Comparison of ENCODE assay signal across 12 cellular contexts in the genomic region with DNA sequence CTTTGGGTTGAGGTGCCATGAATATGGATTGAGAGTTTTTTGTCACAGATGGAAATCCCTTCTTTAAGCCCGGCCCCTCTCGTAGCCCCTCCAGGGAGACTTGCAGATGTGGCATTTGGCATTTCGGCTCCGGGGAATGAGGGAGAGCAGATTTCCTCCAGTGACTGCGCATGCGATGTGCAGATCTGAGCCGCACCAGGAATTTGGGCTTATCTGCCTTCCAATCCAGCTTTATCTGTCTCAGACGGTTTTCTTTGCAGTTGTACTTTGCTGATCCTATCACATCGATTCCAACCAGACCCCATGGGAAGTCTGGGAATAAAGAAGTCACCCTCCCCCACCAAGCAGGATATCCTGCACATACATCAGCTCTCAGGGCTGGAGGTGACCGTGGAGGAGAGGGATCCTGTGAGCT. TPM values are rescaled to one million over a fixed set of nuclear protein-coding genes. Genes with fewer than 3 reads are reported as not detected.
DNase-seq lines count a peak whose midpoint lies in the region; ATAC-seq and TF ChIP-seq lines count a peak whose summit lies in the region.
"Had no signal": no experiment of that assay in that cellular context is flagged by ENCODE, and none has a peak within 500 bp of the region (broad histone marks: within the 10 kb centered on the region; RNA-seq: fewer than 3 reads in every experiment).

No MANE protein-coding gene starts in this region.

- H3K4me1 Mint-ChIP-seq in activated CD4-positive, alpha-beta T cell treated with anti-CD3 and anti-CD28 coated beads, Interleukin-2, amount 10 ng/mL, durations not matched to agents 24 days and 14 days: peaks cover 4% of the 10 kb centered on the region
- peaks cover 2% of the 10 kb centered on the region for H3K4me1 Mint-ChIP-seq in activated naive CD8-positive, alpha-beta T cell treated with anti-CD3 and anti-CD28 coated beads for 36 hours

- H3K4me3 Mint-ChIP-seq in activated CD4-positive, alpha-beta T cell treated with anti-CD3 and anti-CD28 coated beads, Interleukin-2, amount 10 ng/mL, durations not matched to agents 24 days and 14 days: no peak overlapping the region
- H3K4me3 Mint-ChIP-seq in activated naive CD8-positive, alpha-beta T cell treated with anti-CD3 and anti-CD28 coated beads for 36 hours: no peak overlapping the region

- H3K36me3 ChIP-seq in adipocyte (ENCODE audit: control insufficient read depth, insufficient read depth, low read length, severe bottlenecking): no peaks in the 10 kb centered on the region
- H3K36me3 ChIP-seq in trophoblast cell (ENCODE audit: control insufficient read depth in 1 of 2, insufficient read depth in 2 of 2, low read length in 2 of 2): peaks cover 11 to 14% of the 10 kb centered on the region in 2 experiments
- H3K36me3 ChIP-seq in transverse colon: no peaks in the 10 kb centered on the region

- in situ Hi-C loops in transverse colon (cut with MboI; ENCODE audit: low pct_ligation_motif_present in 1 of 4, low pct_unique_long_range_greater_than_20kb in 1 of 4, low sequenced_read_pairs in 3 of 4): loop anchor here in 3 of 4 donors (25.0 kb wide), 1 partner anchor 1321 kb away; no protein-coding TSS in a partner anchor

- H3K23ac ChIP-seq in trophoblast cell (ENCODE audit: low read length): no peak overlapping the region

- H3K27me3 Mint-ChIP-seq in activated CD4-positive, alpha-beta T cell treated with anti-CD3 and anti-CD28 coated beads, Interleukin-2, amount 10 ng/mL, durations not matched to agents 24 days and 14 days: peaks cover 37% of the 10 kb centered on the region
- peaks cover 70% of the 10 kb centered on the region for H3K27me3 Mint-ChIP-seq in activated naive CD8-positive, alpha-beta T cell treated with anti-CD3 and anti-CD28 coated beads for 36 hours

- no peak overlapping the region for H4K8ac ChIP-seq in trophoblast cell (ENCODE audit: low read depth, low read length)

- H3K4me2 ChIP-seq in trophoblast cell (ENCODE audit: low read length): peak overlapping the region; percentile 18

- no peak for TF ChIP-seq POLR2A in transverse colon (IDR thresholded peaks at IDR 0.05)

- intact Hi-C loops in transverse colon (cut with DNase I; ENCODE audit: low total_unique reads): no loop called here
- intact Hi-C loops in activated CD4-positive, alpha-beta T cell treated with anti-CD3 and anti-CD28 coated beads, Interleukin-2, amount 10 ng/mL, durations not matched to agents 24 days and 14 days (cut with micrococcal nuclease): no loop called here

- H2BK120ac ChIP-seq in trophoblast cell (ENCODE audit: insufficient read depth, low read length, poor library complexity): no peak overlapping the region

- no peak overlapping the region for H3K4ac ChIP-seq in trophoblast cell (ENCODE audit: low read depth, low read length)

- H3K9me3 Mint-ChIP-seq in activated CD4-positive, alpha-beta T cell treated with anti-CD3 and anti-CD28 coated beads, Interleukin-2, amount 10 ng/mL, durations not matched to agents 24 days and 14 days: no peaks in the 10 kb centered on the region
- no peaks in the 10 kb centered on the region for H3K9me3 Mint-ChIP-seq in activated naive CD8-positive, alpha-beta T cell treated with anti-CD3 and anti-CD28 coated beads for 36 hours

- no peak overlapping the region for H3K27ac Mint-ChIP-seq in activated CD4-positive, alpha-beta T cell treated with anti-CD3 and anti-CD28 coated beads, Interleukin-2, amount 10 ng/mL, durations not matched to agents 24 days and 14 days
- H3K27ac Mint-ChIP-seq in activated naive CD8-positive, alpha-beta T cell treated with anti-CD3 and anti-CD28 coated beads for 36 hours: no peak overlapping the region

- H2BK5ac ChIP-seq in trophoblast cell (ENCODE audit: low read depth, low read length, poor library complexity): no peak overlapping the region

- H3K4me3 ChIP-seq in adipocyte (ENCODE audit: low read length) (peak overlapping the region; percentile 83), fibroblast of villous mesenchyme (ENCODE audit: low read depth, low read length) (peak overlapping the region; percentile 43), trophoblast cell (ENCODE audit: low read depth, low read length) (no peak overlapping the region), transverse colon (peak overlapping the region in 1 of 4 donors; percentile 25)

- no peak for TF ChIP-seq EP300 in transverse colon (IDR thresholded peaks at IDR 0.05; ENCODE audit: low read depth)

- H3K27me3 ChIP-seq in adipocyte (replicated peaks; ENCODE audit: control insufficient read depth, insufficient read depth, low read length): peaks cover 6% of the 10 kb centered on the region
- H3K27me3 ChIP-seq in trophoblast cell (ENCODE audit: insufficient read depth, low read length): no peaks in the 10 kb centered on the region
- H3K27me3 ChIP-seq in transverse colon: peaks cover 15% of the 10 kb centered on the region

- H3K27ac ChIP-seq in trophoblast cell (ENCODE audit: low read depth, low read length) (peak overlapping the region; percentile 30), transverse colon (no peak overlapping the region)

- no peaks in the 10 kb centered on the region for H3K9me3 ChIP-seq in adipocyte (ENCODE audit: control insufficient read depth, low read length)
- H3K9me3 ChIP-seq in trophoblast cell (ENCODE audit: insufficient read depth, low read depth, low read length): no peaks in the 10 kb centered on the region
- no peaks in the 10 kb centered on the region for H3K9me3 ChIP-seq in transverse colon

- no peak overlapping the region for H3K14ac ChIP-seq in trophoblast cell (ENCODE audit: low read length)

- peaks cover 3% of the 10 kb centered on the region for H3K79me2 ChIP-seq in trophoblast cell (ENCODE audit: control insufficient read depth, insufficient read depth, low read length, poor library complexity)

- no peaks in the 10 kb centered on the region for H3K36me3 Mint-ChIP-seq in activated CD4-positive, alpha-beta T cell treated with anti-CD3 and anti-CD28 coated beads, Interleukin-2, amount 10 ng/mL, durations not matched to agents 24 days and 14 days (ENCODE audit: low read depth)
- no peaks in the 10 kb centered on the region for H3K36me3 Mint-ChIP-seq in activated naive CD8-positive, alpha-beta T cell treated with anti-CD3 and anti-CD28 coated beads for 36 hours

- WGBS in trophoblast cell (ENCODE audit: extremely low coverage, insufficient coverage, insufficient read length): no CpG with 5 or more reads among the region's 10 CpGs
- WGBS in transverse colon (ENCODE audit: low coverage in 1 of 2), 2 donors: 46 to 62% methylated on average over 2 to 10 of the region's 10 CpGs

- no peak overlapping the region for H2BK12ac ChIP-seq in trophoblast cell (ENCODE audit: low read length)

- H2AK5ac ChIP-seq in trophoblast cell (ENCODE audit: low read length): no peak overlapping the region

- peaks cover 4% of the 10 kb centered on the region for H3K79me1 ChIP-seq in trophoblast cell (ENCODE audit: low read length)

- H4K91ac ChIP-seq in trophoblast cell (ENCODE audit: low read depth, low read length): no peak overlapping the region

- TF ChIP-seq CTCF in fibroblast of villous mesenchyme (IDR thresholded peaks at IDR 0.05; ENCODE audit: insufficient read depth, low read depth, low read length) (no peak), transverse colon (IDR thresholded peaks at IDR 0.05) (no peak)

- H2AFZ ChIP-seq in trophoblast cell (ENCODE audit: insufficient read depth, low read length, poor library complexity): no peak overlapping the region

- H3K4me1 ChIP-seq in adipocyte (ENCODE audit: control insufficient read depth, insufficient read depth, low read length) (peaks cover 4% of the 10 kb centered on the region), trophoblast cell (ENCODE audit: control insufficient read depth in 1 of 2, insufficient read depth in 2 of 2, low read length in 2 of 2) (peaks cover 16 to 30% of the 10 kb centered on the region in 2 experiments), transverse colon (peaks cover 0 to 3% (median 0%) of the 10 kb centered on the region in 4 donors)

- H4K12ac ChIP-seq in trophoblast cell (ENCODE audit: low read depth, low read length): no peak overlapping the region

- ATAC-seq in GM21515 (IDR thresholded peaks at IDR 0.05; ENCODE audit: unreplicated experiment): no peak

- no peak overlapping the region for H3K18ac ChIP-seq in trophoblast cell (ENCODE audit: low read length)

- H3K9ac ChIP-seq in adipocyte (ENCODE audit: low read length) (peak overlapping the region; percentile 68), trophoblast cell (ENCODE audit: low read length) (no peak overlapping the region)

- peak; percentile 27 for DNase-seq in EH (ENCODE audit: low read depth)
- DNase-seq in adipocyte (ENCODE audit: low read depth): peak; percentile 33
- DNase-seq in fibroblast of villous mesenchyme (ENCODE audit: low read depth): peak; percentile 31
- peak in 1 of 2 donors; percentile 23 for DNase-seq in trophoblast cell
- DNase-seq in transverse colon: no peak
- DNase-seq in activated CD4-positive, alpha-beta T cell treated with anti-CD3 and anti-CD28 coated beads, Interleukin-2, amount 10 ng/mL, durations not matched to agents 24 days and 14 days: no peak
- DNase-seq in activated naive CD8-positive, alpha-beta T cell treated with anti-CD3 and anti-CD28 coated beads for 36 hours: no peak
- DNase-seq: activated CD4-positive, alpha-beta T cell treated with anti-CD3 and anti-CD28 coated beads, Interleukin-2, amount 50 U/mL, for 4 hours; DMS153; NCI-H510A treated with DMSO at 0.1 percent for 48 hours; stimulated activated CD4-positive, alpha-beta T cell treated with anti-CD3 and anti-CD28 coated beads, Interleukin-1b, Interleukin-23, amount 100 ng/mL, for 48 hours had no signal

RNA-seq across cellular contexts. Expression of a gene that starts 11.7 kb away (rescaled TPM):
- total RNA-seq in fibroblast of villous mesenchyme (12.1 and 66.0 TPM in 2 replicates), transverse colon (under 1 TPM in 3 of 4 donors, not detected in 1; 0.20 to 0.79 (median 0.41) TPM)
- polyA plus RNA-seq in trophoblast cell (2013): 17.8 and 18.1 TPM in 2 replicates
- 0.02 and 0.07 TPM in 2 replicates for total RNA-seq in activated CD4-positive, alpha-beta T cell treated with anti-CD3 and anti-CD28 coated beads, Interleukin-2, amount 10 ng/mL, durations not matched to agents 24 days and 14 days
- under 1 TPM; 0.60 to 0.84 TPM for total RNA-seq in activated naive CD8-positive, alpha-beta T cell treated with anti-CD3 and anti-CD28 coated beads for 36 hours

Comparison
In these comparisons a context has a peak if more than half of its experiments do, and no peak if none do; other contexts are left out.
1. DNase-seq: peak in EH (single experiment), adipocyte (single experiment) and fibroblast of villous mesenchyme (single experiment); none in transverse colon (single experiment), activated CD4-positive, alpha-beta T cell treated with anti-CD3 and anti-CD28 coated beads, Interleukin-2, amount 10 ng/mL, durations not matched to agents 24 days and 14 days (single experiment) and activated naive CD8-positive, alpha-beta T cell treated with anti-CD3 and anti-CD28 coated beads for 36 hours (single experiment).